ENCODE assay signal across 16 cellular contexts in genomic region chr5:104650313-104650712, GRCh38.
"Had no signal": no experiment of that assay in that cellular context is flagged by ENCODE, and none has a peak within 500 bp of the region (broad histone marks: within the 10 kb centered on the region; RNA-seq: fewer than 3 reads in every experiment).

No MANE protein-coding gene starts in this region.

- DNase-seq: effector CD4-positive, alpha-beta T cell; endodermal cell; erythroblast; foreskin keratinocyte; head of caudate nucleus; left lung; naive thymus-derived CD4-positive, alpha-beta T cell; nephron progenitor cell; nucleus accumbens; ovary; right cardiac atrium; small intestine; stimulated activated CD4-positive, alpha-beta T cell treated with anti-CD3 and anti-CD28 coated beads, Interleukin-12 subunit alpha, Interleukin-12 subunit beta, amount 100 ng/mL, for 4 hours; stimulated activated naive CD4-positive, alpha-beta T cell treated with Interleukin-2 at 50 U/mL for 16 hours had no signal

- H3K36me3 ChIP-seq: left lung, ovary had no signal

- H3K4me3 ChIP-seq: coronary artery, hepatocyte, left lung, ovary had no signal

- H3K9me3 ChIP-seq: ovary had no signal

- H3K4me1 ChIP-seq: foreskin keratinocyte, left lung had no signal

- H3K27me3 ChIP-seq: foreskin keratinocyte, hepatocyte, left lung, ovary had no signal

- H3K27ac ChIP-seq: coronary artery, foreskin keratinocyte, hepatocyte, left lung, ovary had no signal
